Comparison of ENCODE assay signal across 21 cellular contexts in the genomic region with DNA sequence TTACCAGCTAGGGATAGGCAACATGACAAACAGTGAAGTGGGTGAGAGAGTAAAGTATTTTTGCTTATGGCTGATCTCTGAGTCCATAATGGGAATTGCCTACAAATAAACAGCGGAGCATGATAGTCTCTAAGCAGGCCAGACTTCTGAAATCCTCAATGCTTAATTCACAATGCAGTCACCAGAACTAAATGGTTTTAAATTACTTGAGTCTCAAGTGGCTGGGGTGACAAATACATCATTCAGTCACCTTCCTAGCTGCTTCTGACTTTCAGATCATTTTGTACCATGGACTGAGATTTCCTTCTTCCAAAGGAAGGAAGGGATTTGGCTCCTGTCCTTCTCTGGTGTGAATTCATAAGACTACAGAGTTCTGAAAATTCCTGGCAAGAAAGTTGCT.
"Had no signal": no experiment of that assay in that cellular context is flagged by ENCODE, and none has a peak within 500 bp of the region (broad histone marks: within the 10 kb centered on the region; RNA-seq: fewer than 3 reads in every experiment).

No MANE protein-coding gene starts in this region.

- H3K27me3 ChIP-seq: neutrophil, pancreas, thyroid gland, vagina had no signal

- ATAC-seq: effector memory CD8-positive, alpha-beta T cell; left ventricle myocardium superior; lower lobe of right lung; natural killer cell; pancreas; sciatic nerve; stimulated activated naive CD8-positive, alpha-beta T cell treated with anti-CD3 and anti-CD28 coated beads, Interleukin-15, amount 100 ng/mL, for 72 hours had no signal

- DNase-seq: cortex of kidney; effector memory CD8-positive, alpha-beta T cell; erythroblast; hypothalamus; immature natural killer cell; left ventricle myocardium superior; lower lobe of right lung; natural killer cell; pancreas; retina; stimulated activated CD4-positive, alpha-beta T cell treated with anti-CD3 and anti-CD28 coated beads, Interleukin-12 subunit alpha, Interleukin-12 subunit beta, amount 100 ng/mL, for 4 hours; stimulated activated CD4-positive, alpha-beta T cell treated with anti-CD3 and anti-CD28 coated beads, Interleukin-1b, Interleukin-23, amount 100 ng/mL, for 48 hours; stimulated activated CD4-positive, alpha-beta T cell treated with anti-CD3 and anti-CD28 coated beads, Interleukin-4, amount 100 ng/mL, for 1 hour; stimulated activated CD8-positive, alpha-beta memory T cell treated with anti-CD3 and anti-CD28 coated beads, Interleukin-4, amount 100 ng/mL, for 48 hours; stimulated activated naive CD4-positive, alpha-beta T cell; stimulated activated naive CD8-positive, alpha-beta T cell treated with anti-CD3 and anti-CD28 coated beads, Interleukin-15, amount 100 ng/mL, for 72 hours; thyroid gland had no signal

- H3K27ac ChIP-seq: lower lobe of right lung, neutrophil, pancreas, thyroid gland, vagina had no signal

- H3K4me2 ChIP-seq: smooth muscle cell had no signal

- H3K36me3 Mint-ChIP-seq: immature natural killer cell, natural killer cell had no signal

- H3K4me1 Mint-ChIP-seq: immature natural killer cell; natural killer cell; stimulated activated naive CD8-positive, alpha-beta T cell treated with anti-CD3 and anti-CD28 coated beads, Interleukin-15, amount 100 ng/mL, for 72 hours had no signal

- H3K4me3 ChIP-seq: lower lobe of right lung, pancreas, smooth muscle cell, thyroid gland, vagina had no signal

- H3K4me1 ChIP-seq: lower lobe of right lung, pancreas, thyroid gland, vagina had no signal

- H3K27ac Mint-ChIP-seq: effector memory CD8-positive, alpha-beta T cell; immature natural killer cell; natural killer cell; stimulated activated naive CD8-positive, alpha-beta T cell treated with anti-CD3 and anti-CD28 coated beads, Interleukin-15, amount 100 ng/mL, for 72 hours had no signal

- H3K9me3 Mint-ChIP-seq: effector memory CD8-positive, alpha-beta T cell had no signal

- H3K4me3 Mint-ChIP-seq: effector memory CD8-positive, alpha-beta T cell; immature natural killer cell; natural killer cell; stimulated activated naive CD8-positive, alpha-beta T cell treated with anti-CD3 and anti-CD28 coated beads, Interleukin-15, amount 100 ng/mL, for 72 hours had no signal

- H3K36me3 ChIP-seq: lower lobe of right lung, neutrophil, pancreas, thyroid gland, vagina had no signal

- H3K9me3 ChIP-seq: lower lobe of right lung, neutrophil, pancreas, thyroid gland, vagina had no signal
